ENCODE assay signal across 13 cellular contexts in the genomic region with DNA sequence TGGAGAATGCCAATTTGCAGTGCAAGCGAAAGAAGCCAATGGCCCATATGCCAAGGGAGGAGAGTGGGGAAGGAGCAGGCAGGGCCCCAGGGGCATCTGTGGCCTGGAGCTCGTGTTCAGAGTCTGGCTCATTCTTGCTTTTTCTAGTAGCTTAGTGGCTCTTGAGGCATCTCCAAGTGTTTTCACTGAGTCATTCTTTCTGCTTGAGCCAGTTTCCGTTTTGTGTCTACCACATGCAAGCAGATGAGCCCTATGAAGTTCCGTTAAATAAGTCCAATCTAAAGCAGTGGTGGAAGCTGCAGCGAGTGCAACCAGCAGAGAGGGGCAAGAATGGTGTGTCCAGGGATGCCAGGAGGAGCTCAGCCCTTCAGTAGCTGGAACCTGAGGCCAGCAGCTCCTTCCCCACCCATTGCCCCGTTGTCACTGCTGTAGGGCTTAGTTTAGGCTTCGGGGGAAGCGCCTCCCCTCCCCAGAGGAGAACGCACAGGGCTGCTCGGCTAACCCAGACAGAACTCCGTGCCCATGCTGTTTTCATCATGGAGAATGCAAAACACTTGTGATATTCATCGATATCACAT. TPM values are rescaled to one million over a fixed set of nuclear protein-coding genes. Genes with fewer than 3 reads are reported as not detected.
DNase-seq lines count a peak whose midpoint lies in the region; ATAC-seq, FAIRE-seq and TF ChIP-seq lines count a peak whose summit lies in the region.
"Had no signal": no experiment of that assay in that cellular context is flagged by ENCODE, and none has a peak within 500 bp of the region (broad histone marks: within the 10 kb centered on the region; RNA-seq: fewer than 3 reads in every experiment).

No MANE protein-coding gene starts in this region.

- H3T11ph ChIP-seq in H9 (ENCODE audit: low read length) = no peak overlapping the region

- H3K36me3 Mint-ChIP-seq in H9 (ENCODE audit: insufficient read depth in 1 of 3, low read depth in 3 of 3) = no peaks in the 10 kb centered on the region
- H3K36me3 Mint-ChIP-seq: activated naive CD8-positive, alpha-beta T cell treated with anti-CD3 and anti-CD28 coated beads, Interleukin-2, amount 10 ng/mL, durations not matched to agents 7 days and 5 days; immature natural killer cell had no signal

- no peak overlapping the region for H3K27ac Mint-ChIP-seq in H9
- H3K27ac Mint-ChIP-seq: activated naive CD8-positive, alpha-beta T cell treated with anti-CD3 and anti-CD28 coated beads, Interleukin-2, amount 10 ng/mL, durations not matched to agents 7 days and 5 days; immature natural killer cell had no signal

- H3K9me3 ChIP-seq in H9 (ENCODE audit: control insufficient read depth, low read depth, low read length) (no peaks in the 10 kb centered on the region), adipocyte (ENCODE audit: control insufficient read depth, low read length) (no peaks in the 10 kb centered on the region), kidney (ENCODE audit: control insufficient read depth in 1 of 2, low read length in 2 of 2) (no peaks in the 10 kb centered on the region), right lobe of liver (no peaks in the 10 kb centered on the region), uterus (no peaks in the 10 kb centered on the region)
- H3K9me3 ChIP-seq: tibial nerve had no signal

- H2BK120ac ChIP-seq in H9 (ENCODE audit: low read depth, low read length, poor library complexity, severe bottlenecking) = no peak overlapping the region

- H2AK5ac ChIP-seq in H9 (ENCODE audit: insufficient read length, low read length) = no peak overlapping the region

- H3K9me3 Mint-ChIP-seq in H9 = no peaks in the 10 kb centered on the region; a peak in 1 of 5 replicates
- H3K9me3 Mint-ChIP-seq: activated naive CD8-positive, alpha-beta T cell treated with anti-CD3 and anti-CD28 coated beads, Interleukin-2, amount 10 ng/mL, durations not matched to agents 7 days and 5 days; immature natural killer cell had no signal

- H4K91ac ChIP-seq in H9 (ENCODE audit: insufficient read length, low read depth, low read length) = no peak overlapping the region

- no peak overlapping the region for H3K23ac ChIP-seq in H9 (ENCODE audit: insufficient read length, low read depth, low read length)

- H4K8ac ChIP-seq in H9 (replicated peaks; ENCODE audit: insufficient read length, low read depth, low read length) = no peak overlapping the region

- peak overlapping the region; percentile 70 for H3K4me3 ChIP-seq in adipocyte (ENCODE audit: low read length)
- no peak overlapping the region for H3K4me3 ChIP-seq in kidney (ENCODE audit: low read length in 2 of 2)
- no peak overlapping the region for H3K4me3 ChIP-seq in right lobe of liver
- H3K4me3 ChIP-seq in uterus = no peak overlapping the region
- H3K4me3 ChIP-seq: tibial nerve had no signal

- H3K4me2 ChIP-seq in H9 (ENCODE audit: insufficient read depth, insufficient read length, low read length) = no peak overlapping the region

- no peak overlapping the region for H2BK20ac ChIP-seq in H9 (ENCODE audit: low read depth, low read length, poor library complexity, severe bottlenecking)

- no peaks in the 10 kb centered on the region for H3K23me2 ChIP-seq in H9 (ENCODE audit: insufficient read length, low read depth, low read length, poor library complexity, severe bottlenecking)

- intact Hi-C loops in kidney (cut with DNase I) (no loop called here), right lobe of liver (cut with DNase I) (no loop called here), uterus (cut with DNase I; ENCODE audit: low total_unique reads) (no loop called here)

- no peak overlapping the region for H3K27ac ChIP-seq in H9 (ENCODE audit: insufficient read length, low read depth, low read length)
- no peak overlapping the region for H3K27ac ChIP-seq in kidney (ENCODE audit: low read depth in 2 of 2, low read length in 2 of 2)
- no peak overlapping the region for H3K27ac ChIP-seq in right lobe of liver
- H3K27ac ChIP-seq in uterus = no peak overlapping the region
- H3K27ac ChIP-seq: tibial nerve had no signal

- H4K20me1 ChIP-seq in H9 (ENCODE audit: control insufficient read depth, insufficient read depth, insufficient read length) = no peaks in the 10 kb centered on the region

- no peak overlapping the region for H3K18ac ChIP-seq in H9 (ENCODE audit: insufficient read length, low read depth, low read length)

- no peak for ATAC-seq in right lobe of liver
- no peak for ATAC-seq in HG02571 (IDR thresholded peaks at IDR 0.05; ENCODE audit: unreplicated experiment)

- H2BK12ac ChIP-seq in H9 (ENCODE audit: insufficient read length, low read depth, low read length) = no peak overlapping the region

- peaks cover 7% of the 10 kb centered on the region for H3K27me3 Mint-ChIP-seq in H9 (ENCODE audit: low read depth)

- no peak overlapping the region for H3K56ac ChIP-seq in H9 (ENCODE audit: insufficient read length, low read depth, low read length)

- no peaks in the 10 kb centered on the region for H3K79me2 ChIP-seq in H9 (ENCODE audit: insufficient read depth, low read length)

- peak; percentile 90 for DNase-seq in AG20443 (ENCODE audit: low spot score)
- peak; percentile 9 for DNase-seq in H9
- DNase-seq in adipocyte (ENCODE audit: low read depth) = peak; percentile 83
- DNase-seq in kidney = peak; percentile 25
- no peak for DNase-seq in right lobe of liver
- no peak for DNase-seq in NCI-H82 (lab: John Stamatoyannopoulos, UW)
- no peak for DNase-seq in uterus
- DNase-seq: activated CD4-positive, alpha-beta T cell treated with anti-CD3 and anti-CD28 coated beads for 1 hour; activated naive CD8-positive, alpha-beta T cell treated with anti-CD3 and anti-CD28 coated beads, Interleukin-2, amount 10 ng/mL, durations not matched to agents 7 days and 5 days; immature natural killer cell; NCI-H2107 had no signal

- WGBS in H9 (ENCODE audit: extremely low coverage, insufficient read length, low lambda C conversion rate) = no CpG with 5 or more reads among the region's 12 CpGs
- WGBS in right lobe of liver (ENCODE audit: insufficient coverage, low coverage, low lambda C conversion rate, missing lambda C conversion rate) = 53% methylated on average over 5 of the region's 12 CpGs

- no peak overlapping the region for H2BK5ac ChIP-seq in H9 (ENCODE audit: insufficient read length, low read length)

- H3K36me3 ChIP-seq in adipocyte (ENCODE audit: control insufficient read depth, insufficient read depth, low read length, severe bottlenecking) (no peaks in the 10 kb centered on the region), kidney (ENCODE audit: control insufficient read depth in 1 of 2, insufficient read depth in 2 of 2, low read length in 2 of 2) (no peaks in the 10 kb centered on the region), right lobe of liver (no peaks in the 10 kb centered on the region), uterus (no peaks in the 10 kb centered on the region)
- H3K36me3 ChIP-seq: tibial nerve had no signal

- H3K4me1 ChIP-seq in H9 (ENCODE audit: insufficient read depth, low read length) (no peaks in the 10 kb centered on the region), adipocyte (ENCODE audit: control insufficient read depth, insufficient read depth, low read length) (peaks cover 35% of the 10 kb centered on the region), kidney (ENCODE audit: control insufficient read depth in 1 of 2, insufficient read depth in 1 of 2, low read depth in 1 of 2, low read length in 2 of 2) (no peaks in the 10 kb centered on the region), right lobe of liver (no peaks in the 10 kb centered on the region), uterus (no peaks in the 10 kb centered on the region)

- no peak overlapping the region for H3K4ac ChIP-seq in H9 (ENCODE audit: low read depth, low read length)

- H3K9ac ChIP-seq in H9 (ENCODE audit: extremely low read depth, insufficient read length, low read length) (no peak overlapping the region), adipocyte (ENCODE audit: low read length) (peak overlapping the region; percentile 59), kidney (ENCODE audit: low read length in 2 of 2) (no peak overlapping the region)

- no peak overlapping the region for H2BK15ac ChIP-seq in H9 (ENCODE audit: low read depth, low read length)

- no peak for TF ChIP-seq POLR2A in right lobe of liver (IDR thresholded peaks at IDR 0.05)
- no peak for TF ChIP-seq POLR2A in uterus (IDR thresholded peaks at IDR 0.05)

- H2AFZ ChIP-seq in H9 (ENCODE audit: low read length) = no peak overlapping the region

- H3K14ac ChIP-seq in H9 (ENCODE audit: insufficient read depth, low read length) = no peak overlapping the region; the same call in 1 of the 2 replicates

- no peak for FAIRE-seq in kidney (lab: Jason Lieb, UNC)

- no peaks in the 10 kb centered on the region for H3K27me3 ChIP-seq in H9 (ENCODE audit: insufficient read depth, low read length)
- H3K27me3 ChIP-seq in adipocyte (replicated peaks; ENCODE audit: control insufficient read depth, insufficient read depth, low read length) = no peaks in the 10 kb centered on the region
- H3K27me3 ChIP-seq in right lobe of liver = no peaks in the 10 kb centered on the region
- no peaks in the 10 kb centered on the region for H3K27me3 ChIP-seq in uterus
- H3K27me3 ChIP-seq: tibial nerve had no signal

- TF ChIP-seq CTCF in H9 (conservative IDR thresholded peaks at IDR 0.05) = no peak
- TF ChIP-seq CTCF in kidney (IDR thresholded peaks at IDR 0.05; ENCODE audit: borderline replicate concordance, extremely low read depth, insufficient read depth) = no peak
- TF ChIP-seq CTCF in right lobe of liver (IDR thresholded peaks at IDR 0.05) = no peak
- no peak for TF ChIP-seq CTCF in uterus (IDR thresholded peaks at IDR 0.05)

- no peaks in the 10 kb centered on the region for H3K79me1 ChIP-seq in H9 (ENCODE audit: insufficient read depth, low read depth, low read length, poor library complexity, severe bottlenecking)

- no peak overlapping the region for H3K4me3 Mint-ChIP-seq in H9
- H3K4me3 Mint-ChIP-seq: activated naive CD8-positive, alpha-beta T cell treated with anti-CD3 and anti-CD28 coated beads, Interleukin-2, amount 10 ng/mL, durations not matched to agents 7 days and 5 days; immature natural killer cell had no signal

- no peak overlapping the region for H4K5ac ChIP-seq in H9 (ENCODE audit: insufficient read length, low read depth, low read length)

- H3K4me1 Mint-ChIP-seq in H9 = no peaks in the 10 kb centered on the region
- H3K4me1 Mint-ChIP-seq: immature natural killer cell had no signal

RNA-seq across cellular contexts. Expression of a gene that starts 57.4 kb away (rescaled TPM):
- total RNA-seq in H9 (2021) (0.04 and 0.22 TPM in 2 replicates), kidney (0.98 TPM), right lobe of liver (under 1 TPM in 1 of 6 experiments, not detected in 5; 0.12 TPM), uterus (10 to 100 TPM in 1 of 4 donors, 1 to 10 TPM in 2, under 1 TPM in 1; 0.77 to 10.7 (median 6.0) TPM)
- polyA plus RNA-seq in kidney (ENCODE audit: insufficient read depth, low read depth, low replicate concordance) = 0.09 TPM
- total RNA-seq: activated naive CD8-positive, alpha-beta T cell treated with anti-CD3 and anti-CD28 coated beads, Interleukin-2, amount 10 ng/mL, durations not matched to agents 7 days and 5 days had no signal
- polyA plus RNA-seq: immature natural killer cell had no signal

Comparison
In these comparisons a context has a peak if more than half of its experiments do, and no peak if none do; other contexts are left out.
1. DNase-seq: peak in AG20443 (single experiment), H9 (single experiment), adipocyte (single experiment) and kidney (single experiment); none in right lobe of liver (0 of 3), NCI-H82 (single experiment) and uterus (0 of 2).